In the genomic region with DNA sequence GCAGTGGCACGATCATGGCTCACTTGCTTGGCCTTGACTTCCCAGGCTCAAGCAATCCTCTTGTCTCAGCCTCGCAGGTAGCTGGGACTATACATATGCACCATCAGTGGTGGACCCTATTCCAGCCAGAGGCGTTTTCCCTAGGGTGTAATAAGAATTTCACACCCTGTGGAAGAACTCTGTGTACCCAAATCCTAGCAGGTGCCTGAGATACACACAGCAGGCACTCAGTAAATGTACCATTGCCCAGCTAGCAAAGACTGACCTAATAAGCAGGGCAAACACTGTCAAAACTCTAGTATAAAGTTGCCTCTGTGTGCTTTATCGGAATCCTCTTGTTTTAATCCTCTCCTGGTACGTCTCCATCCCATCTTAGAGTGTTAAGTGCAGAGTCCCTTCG, we compare ENCODE assay signal across 16 cellular contexts. TPM values are rescaled to one million over a fixed set of nuclear protein-coding genes. Genes with fewer than 3 reads are reported as not detected.
"Had no signal": no experiment of that assay in that cellular context is flagged by ENCODE, and none has a peak within 500 bp of the region (broad histone marks: within the 10 kb centered on the region; RNA-seq: fewer than 3 reads in every experiment).

No MANE protein-coding gene starts in this region.

- H3K4me3 ChIP-seq: cardiac muscle cell, coronary artery, hepatocyte, mucosa of descending colon had no signal

- H3K27me3 ChIP-seq: cardiac muscle cell, hepatocyte had no signal

- H3K27ac ChIP-seq: coronary artery, hepatocyte had no signal

- H3K9me3 ChIP-seq: mucosa of descending colon had no signal

- H3K36me3 Mint-ChIP-seq: natural killer cell had no signal

- H3K9me3 Mint-ChIP-seq: activated T-helper 1 cell treated with anti-CD3 and anti-CD28 coated beads, Interleukin-12 subunit alpha, Interleukin-12 subunit beta, Interleukin-2, Interleukin-4 antibody, amounts not matched to agents 30 ng/mL and 10 ng/mL and 1 ng/mL, durations not matched to agents 14 hours and 24 hours and 36 hours; natural killer cell; stimulated activated naive CD8-positive, alpha-beta T cell treated with anti-CD3 and anti-CD28 coated beads, Interleukin-15, Interleukin-2, amounts not matched to agents 100 ng/mL and 50 ng/mL, for 24 hours had no signal

- H3K27ac Mint-ChIP-seq: activated T-helper 1 cell treated with anti-CD3 and anti-CD28 coated beads, Interleukin-12 subunit alpha, Interleukin-12 subunit beta, Interleukin-2, Interleukin-4 antibody, amounts not matched to agents 30 ng/mL and 10 ng/mL and 1 ng/mL, durations not matched to agents 14 hours and 24 hours and 36 hours; natural killer cell; stimulated activated naive CD8-positive, alpha-beta T cell treated with anti-CD3 and anti-CD28 coated beads, Interleukin-15, Interleukin-2, amounts not matched to agents 100 ng/mL and 50 ng/mL, for 24 hours had no signal

- H3K4me3 Mint-ChIP-seq: activated T-helper 1 cell treated with anti-CD3 and anti-CD28 coated beads, Interleukin-12 subunit alpha, Interleukin-12 subunit beta, Interleukin-2, Interleukin-4 antibody, amounts not matched to agents 30 ng/mL and 10 ng/mL and 1 ng/mL, durations not matched to agents 14 hours and 24 hours and 36 hours; natural killer cell; stimulated activated naive CD8-positive, alpha-beta T cell treated with anti-CD3 and anti-CD28 coated beads, Interleukin-15, Interleukin-2, amounts not matched to agents 100 ng/mL and 50 ng/mL, for 24 hours had no signal

- H3K27me3 Mint-ChIP-seq: stimulated activated naive CD8-positive, alpha-beta T cell treated with anti-CD3 and anti-CD28 coated beads, Interleukin-15, Interleukin-2, amounts not matched to agents 100 ng/mL and 50 ng/mL, for 24 hours had no signal

- H3K4me1 Mint-ChIP-seq: natural killer cell had no signal

- ATAC-seq: natural killer cell had no signal

- DNase-seq: activated CD4-positive, alpha-beta T cell treated with anti-CD3 and anti-CD28 coated beads for 1 hour; activated CD4-positive, alpha-beta T cell treated with anti-CD3 and anti-CD28 coated beads, Interleukin-2, amount 50 U/mL, for 48 hours; activated CD8-positive, alpha-beta memory T cell treated with anti-CD3 and anti-CD28 coated beads, Interleukin-2, amount 50 U/mL, for 48 hours; activated naive CD4-positive, alpha-beta T cell; aorta; effector CD8-positive, alpha-beta T cell; natural killer cell; stimulated activated CD4-positive, alpha-beta T cell treated with anti-CD3 and anti-CD28 coated beads, Interleukin-15, amount 100 ng/mL, for 24 hours; stimulated activated CD4-positive, alpha-beta T cell treated with anti-CD3 and anti-CD28 coated beads, Interleukin-4, amount 100 ng/mL, for 24 hours had no signal

RNA-seq across cellular contexts. Expression of gene BHLHA15, which starts 33.7 kb away (rescaled TPM):
- total RNA-seq: aorta, SK-MEL-5 had no signal
- polyA plus RNA-seq: cardiac muscle cell had no signal
